28 cellular contexts compared by ENCODE assay signal in genomic region chr16:77603656-77604055, GRCh38.
"Had no signal": no experiment of that assay in that cellular context is flagged by ENCODE, and none has a peak within 500 bp of the region (broad histone marks: within the 10 kb centered on the region; RNA-seq: fewer than 3 reads in every experiment).

No MANE protein-coding gene starts in this region.

- H3K27ac ChIP-seq: left ventricle myocardium inferior, neural progenitor cell, ovary, prostate gland, stomach, testis, thyroid gland, transverse colon, upper lobe of left lung, vagina had no signal

- H3K27me3 ChIP-seq: neural progenitor cell, ovary, stomach, testis, thyroid gland, transverse colon, upper lobe of left lung, vagina had no signal

- DNase-seq: hypothalamus; islet precursor cell; left ventricle myocardium inferior; mesenchymal stem cell; naive B cell; natural killer cell; nephron progenitor cell; ovary; posterior cingulate gyrus; retina; right cardiac atrium; stimulated activated CD4-positive, alpha-beta T cell treated with anti-CD3 and anti-CD28 coated beads, Interleukin-12 subunit alpha, Interleukin-12 subunit beta, amount 100 ng/mL, for 4 hours; stimulated activated CD4-positive, alpha-beta T cell treated with anti-CD3 and anti-CD28 coated beads, Interleukin-15, amount 100 ng/mL, for 24 hours; stimulated activated CD4-positive, alpha-beta T cell treated with anti-CD3 and anti-CD28 coated beads, Interleukin-2, amount 100 ng/mL, for 24 hours; stimulated activated CD4-positive, alpha-beta T cell treated with anti-CD3 and anti-CD28 coated beads, Interleukin-4, amount 100 ng/mL, for 1 hour; stimulated activated naive B cell treated with anti-CD40 and anti-IgM and Interleukin-4, amounts not matched to agents 10 μg/mL and 1 μg/mL and 100 μg/mL, for 72 hours; stimulated activated naive CD8-positive, alpha-beta T cell treated with anti-CD3 and anti-CD28 coated beads, Interleukin-15, Interleukin-2, amounts not matched to agents 100 U/mL and 50 U/mL, for 24 hours; stomach; testis; thyroid gland; transverse colon; upper lobe of left lung had no signal

- H3K4me1 Mint-ChIP-seq: naive B cell; natural killer cell; nephron progenitor cell; neural progenitor cell; stimulated activated naive B cell treated with anti-CD40 and anti-IgM and Interleukin-4, amounts not matched to agents 10 μg/mL and 1 μg/mL and 100 μg/mL, for 72 hours had no signal

- ATAC-seq: natural killer cell; right cardiac atrium; sciatic nerve; stimulated activated naive B cell treated with anti-CD40 and anti-IgM and Interleukin-4, amounts not matched to agents 10 μg/mL and 1 μg/mL and 100 μg/mL, for 72 hours; stimulated activated naive CD8-positive, alpha-beta T cell treated with anti-CD3 and anti-CD28 coated beads, Interleukin-15, Interleukin-2, amounts not matched to agents 100 U/mL and 50 U/mL, for 24 hours had no signal

- H3K9ac ChIP-seq: neural progenitor cell had no signal

- H3K9me3 Mint-ChIP-seq: natural killer cell had no signal

- H3K4me3 ChIP-seq: left ventricle myocardium inferior, neural progenitor cell, ovary, prostate gland, skin epidermis, stomach, testis, thyroid gland, transverse colon, upper lobe of left lung, vagina had no signal

- H2AFZ ChIP-seq: neural progenitor cell had no signal

- H3K36me3 Mint-ChIP-seq: naive B cell; natural killer cell; neural progenitor cell; stimulated activated naive B cell treated with anti-CD40 and anti-IgM and Interleukin-4, amounts not matched to agents 10 μg/mL and 1 μg/mL and 100 μg/mL, for 72 hours had no signal

- H3K9me3 ChIP-seq: ovary, prostate gland, testis, thyroid gland, transverse colon, vagina had no signal

- H3K4me3 Mint-ChIP-seq: mesothelial cell of epicardium; naive B cell; natural killer cell; nephron progenitor cell; neural progenitor cell; stimulated activated naive B cell treated with anti-CD40 and anti-IgM and Interleukin-4, amounts not matched to agents 10 μg/mL and 1 μg/mL and 100 μg/mL, for 72 hours had no signal

- H3K36me3 ChIP-seq: left ventricle myocardium inferior, neural progenitor cell, ovary, prostate gland, stomach, thyroid gland, transverse colon, upper lobe of left lung, vagina had no signal

- H3K4me1 ChIP-seq: left ventricle myocardium inferior, neural progenitor cell, prostate gland, stomach, testis, thyroid gland, transverse colon, upper lobe of left lung, vagina had no signal

- H3K27ac Mint-ChIP-seq: mesothelial cell of epicardium; naive B cell; natural killer cell; nephron progenitor cell; neural progenitor cell; stimulated activated naive B cell treated with anti-CD40 and anti-IgM and Interleukin-4, amounts not matched to agents 10 μg/mL and 1 μg/mL and 100 μg/mL, for 72 hours had no signal

- H3K4me2 ChIP-seq: neural progenitor cell had no signal
